ENCODE assay signal across 1 cellular context in genomic region chr9:136587944-136588662, GRCh38.
A peak's percentile ranks its signal among the peaks of the same experiment; 100 is the strongest.
TF ChIP-seq lines count a peak whose summit lies in the region.

No MANE protein-coding gene starts in this region.

TF ChIP-seq in K562, 482 proteins besides CTCF, POLR2A, EP300 and RAD21 (continued from another document and continues in another):
- TF ChIP-seq BCLAF1 (IDR thresholded peaks at IDR 0.05; ENCODE audit: borderline replicate concordance in 1 of 2, control insufficient read depth in 1 of 2, low read depth in 2 of 2, low read length in 1 of 2) (no peak), RBM14 (IDR thresholded peaks at IDR 0.05; ENCODE audit: borderline replicate concordance, insufficient read depth, low read depth, low read length) (no peak), DDX20 (tag; IDR thresholded peaks at IDR 0.05; ENCODE audit: low read depth) (no peak), GATAD2B (IDR thresholded peaks at IDR 0.05; ENCODE audit: borderline replicate concordance) (no peak), ZBTB26 (CRISPR knock-in tag; IDR thresholded peaks at IDR 0.05) (no peak), HBP1 (CRISPR knock-in tag; IDR thresholded peaks at IDR 0.05) (no peak), VEZF1 (CRISPR knock-in tag; IDR thresholded peaks at IDR 0.05) (peak; percentile 67; the same call in 1 of the 2 replicates), MGA (IDR thresholded peaks at IDR 0.05) (no peak), WHSC1 (IDR thresholded peaks at IDR 0.05; ENCODE audit: low read length) (no peak), SLC30A9 (CRISPR knock-in tag; IDR thresholded peaks at IDR 0.05) (no peak), RB1 (IDR thresholded peaks at IDR 0.05; ENCODE audit: low read depth) (no peak), ZBTB2 (IDR thresholded peaks at IDR 0.05) (no peak), UBTF (IDR thresholded peaks at IDR 0.05; ENCODE audit: borderline replicate concordance in 1 of 2, low read depth in 2 of 2, low read length in 2 of 2) (no peak), PTBP1 (IDR thresholded peaks at IDR 0.05; ENCODE audit: low read depth, low read length) (no peak), ARID2 (IDR thresholded peaks at IDR 0.05) (no peak), ARID4B (CRISPR knock-in tag; IDR thresholded peaks at IDR 0.05) (0 out of 2 replicates have a peak, but pooled peaks have one; percentile 8), DACH1 (IDR thresholded peaks at IDR 0.05; ENCODE audit: partially characterized antibody) (no peak), KAT2B (IDR thresholded peaks at IDR 0.05; ENCODE audit: low read depth, low read length) (no peak), MAZ (CRISPR knock-in tag; conservative IDR thresholded peaks at IDR 0.05 in 1 of 2, IDR thresholded peaks at IDR 0.05 in 1 of 2) (peak in 1 of 2 experiments; percentile 15; a peak in 1 of 4 replicates), ZNF24 (IDR thresholded peaks at IDR 0.05) (no peak), RUNX1 (IDR thresholded peaks at IDR 0.05; ENCODE audit: low read depth) (no peak), CC2D1A (IDR thresholded peaks at IDR 0.05) (no peak)
